3 cellular contexts compared by ENCODE assay signal in genomic region chr12:125949471-125949870, GRCh38.
"Had no signal": no experiment of that assay in that cellular context is flagged by ENCODE, and none has a peak within 500 bp of the region (broad histone marks: within the 10 kb centered on the region; RNA-seq: fewer than 3 reads in every experiment).

No MANE protein-coding gene starts in this region.

- DNase-seq: GDM1, GF-D8 had no signal

- H3K4me3 ChIP-seq: GM12878 had no signal
